8 cellular contexts compared by ENCODE assay signal in the genomic region with DNA sequence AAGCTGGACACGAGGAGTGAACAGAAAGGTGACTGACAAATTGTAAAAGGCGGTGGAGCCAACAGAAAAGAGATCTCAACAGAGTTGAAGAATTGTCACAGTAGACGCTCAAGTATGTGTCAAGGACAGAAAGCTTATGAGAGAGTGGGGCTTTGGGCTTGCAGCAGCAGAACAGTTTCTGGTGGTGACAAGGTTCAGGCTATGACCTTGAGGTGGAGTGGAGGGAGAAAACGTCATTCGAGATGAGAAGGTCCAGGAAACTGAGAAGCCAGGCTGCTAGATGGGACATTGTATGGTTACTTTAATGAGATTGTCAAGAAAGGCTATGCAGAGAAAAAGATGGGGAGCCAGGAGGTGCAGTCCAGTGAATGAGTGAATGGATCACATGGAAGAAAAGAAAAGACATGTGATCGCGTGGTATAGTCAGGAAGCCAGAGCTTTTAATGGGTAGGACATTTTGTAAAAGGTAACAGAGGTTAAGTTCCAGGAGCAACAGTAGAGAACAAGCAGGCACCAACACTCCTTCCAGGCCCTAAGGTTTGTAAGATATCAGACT.
DNase-seq lines count a peak whose midpoint lies in the region; ATAC-seq lines count a peak whose summit lies in the region.

No MANE protein-coding gene starts in this region.

- no peaks in the 10 kb centered on the region for H3K79me1 ChIP-seq in neuronal stem cell (ENCODE audit: low read depth, low read length)

- peak overlapping the region; percentile 63; the same call in 1 of the 2 replicates for H3K9ac ChIP-seq in BLaER1
- no peak overlapping the region for H3K9ac ChIP-seq in neuronal stem cell (ENCODE audit: low read depth, low read length, poor library complexity)

- ATAC-seq in GM19351 (IDR thresholded peaks at IDR 0.05; ENCODE audit: unreplicated experiment), result peak; percentile 7
- no peak for ATAC-seq in GM18517 (IDR thresholded peaks at IDR 0.05; ENCODE audit: unreplicated experiment)
- no peak for ATAC-seq in GM19467 (IDR thresholded peaks at IDR 0.05; ENCODE audit: unreplicated experiment)

- DNase-seq in central memory CD4-positive, alpha-beta T cell, result peak; percentile 8
- DNase-seq in neuronal stem cell (ENCODE audit: low spot score), result no peak
- DNase-seq in amniotic stem cell (lab: John Stamatoyannopoulos, UW), result no peak
- DNase-seq in SHP77 treated with DMSO at 0.1 percent for 48 hours (lab: John Stamatoyannopoulos, UW), result no peak

- H2BK120ac ChIP-seq in neuronal stem cell (ENCODE audit: low read depth, low read length), result no peak overlapping the region

- H3K4me3 ChIP-seq in BLaER1 (peak overlapping the region; percentile 57), neuronal stem cell (ENCODE audit: low read length in 2 of 2) (no peak overlapping the region)

- no CpG with 5 or more reads among the region's 7 CpGs for WGBS in neuronal stem cell (ENCODE audit: extremely low coverage in 2 of 2, insufficient read length in 2 of 2, insufficient replicate concordance in 1 of 2), 2 donors

- H2BK12ac ChIP-seq in neuronal stem cell (ENCODE audit: low read length), result no peak overlapping the region

- H3K27ac ChIP-seq in BLaER1, result peak overlapping the region; percentile 70
- H3K27ac ChIP-seq in neuronal stem cell (replicated peaks; ENCODE audit: low read length), result no peak overlapping the region

- no peak overlapping the region for H2BK15ac ChIP-seq in neuronal stem cell (ENCODE audit: low read length)

- no peak overlapping the region for H3K23ac ChIP-seq in neuronal stem cell (ENCODE audit: low read depth, low read length, poor library complexity)

- no peak overlapping the region for H4K8ac ChIP-seq in neuronal stem cell (ENCODE audit: low read depth, low read length)

- H3K14ac ChIP-seq in neuronal stem cell (ENCODE audit: low read length), result no peak overlapping the region

- no peak overlapping the region for H2AK5ac ChIP-seq in neuronal stem cell (ENCODE audit: low read depth, low read length)

- H3K36me3 ChIP-seq in BLaER1, result no peaks in the 10 kb centered on the region
- no peaks in the 10 kb centered on the region for H3K36me3 ChIP-seq in neuronal stem cell (replicated peaks in 1 of 2; ENCODE audit: control insufficient read depth in 2 of 2, insufficient read depth in 2 of 2, low read length in 2 of 2)

- H3K4me2 ChIP-seq in BLaER1 (peak overlapping the region; percentile 84), neuronal stem cell (ENCODE audit: insufficient read depth, low read length, poor library complexity, severe bottlenecking) (no peak overlapping the region)

- no peak overlapping the region for H4K91ac ChIP-seq in neuronal stem cell (ENCODE audit: low read depth, low read length, poor library complexity)

- H3K18ac ChIP-seq in neuronal stem cell (ENCODE audit: low read length), result no peak overlapping the region

- no peaks in the 10 kb centered on the region for H4K20me1 ChIP-seq in BLaER1

- peak overlapping the region; percentile 17 for H2AFZ ChIP-seq in neuronal stem cell (ENCODE audit: low read length)

- H3K9me3 ChIP-seq in BLaER1 (peaks cover 3% of the 10 kb centered on the region; the same call in 1 of the 2 replicates), neuronal stem cell (replicated peaks in 1 of 2; ENCODE audit: control insufficient read depth in 2 of 2, insufficient read depth in 1 of 2, low read depth in 1 of 2, low read length in 2 of 2) (peaks cover 0 to 5% of the 10 kb centered on the region in 2 donors)

- no peak overlapping the region for H3K4ac ChIP-seq in neuronal stem cell (ENCODE audit: low read length)

- no peak overlapping the region for H2BK5ac ChIP-seq in neuronal stem cell (ENCODE audit: low read length)

- H3K4me1 ChIP-seq in BLaER1 (peaks cover 21% of the 10 kb centered on the region), neuronal stem cell (ENCODE audit: control insufficient read depth in 2 of 2, insufficient read depth in 1 of 2, low read depth in 1 of 2, low read length in 2 of 2) (peaks cover 1 to 12% of the 10 kb centered on the region in 2 donors)

- H3K27me3 ChIP-seq in BLaER1 (no peaks in the 10 kb centered on the region), neuronal stem cell (ENCODE audit: control insufficient read depth in 3 of 3, insufficient read depth in 3 of 3, low read depth in 1 of 3, low read length in 3 of 3) (no peaks in the 10 kb centered on the region)
